Comparison of ENCODE assay signal across 17 cellular contexts in genomic region chr9:89315482-89315881, GRCh38. TPM values are rescaled to one million over a fixed set of nuclear protein-coding genes. Genes with fewer than 3 reads are reported as not detected.
DNase-seq lines count a peak whose midpoint lies in the region; ATAC-seq and TF ChIP-seq lines count a peak whose summit lies in the region.
"Had no signal": no experiment of that assay in that cellular context is flagged by ENCODE, and none has a peak within 500 bp of the region (broad histone marks: within the 10 kb centered on the region; RNA-seq: fewer than 3 reads in every experiment).

No MANE protein-coding gene starts in this region.

- H3K27me3 ChIP-seq in KMS-11 (ENCODE audit: insufficient read depth, low read depth) (no peaks in the 10 kb centered on the region), psoas muscle (ENCODE audit: insufficient read depth in 3 of 3, low read length in 2 of 3) (no peaks in the 10 kb centered on the region)
- H3K27me3 ChIP-seq: adrenal gland, upper lobe of right lung had no signal

- H3K4me1 ChIP-seq in KMS-11 (ENCODE audit: low read depth, poor library complexity, severe bottlenecking) (peaks cover 62% of the 10 kb centered on the region), psoas muscle (peaks cover 31% of the 10 kb centered on the region)

- TF ChIP-seq CTCF in KMS-11 (conservative IDR thresholded peaks at IDR 0.05; ENCODE audit: low read depth, low read length) (no peak), neural crest cell (conservative IDR thresholded peaks at IDR 0.05) (no peak), psoas muscle (IDR thresholded peaks at IDR 0.05) (no peak)

- H3K27ac ChIP-seq in KMS-11 (peak overlapping the region; percentile 59; the same call in 1 of the 2 replicates), psoas muscle (no peak overlapping the region)
- H3K27ac ChIP-seq: adrenal gland, upper lobe of right lung had no signal

- H3K36me3 Mint-ChIP-seq in activated CD8-positive, alpha-beta memory T cell treated with anti-CD3 and anti-CD28 coated beads, Interleukin-2, amount 10 ng/mL, durations not matched to agents 7 days and 5 days, result peaks cover 70% of the 10 kb centered on the region
- peaks cover 82% of the 10 kb centered on the region for H3K36me3 Mint-ChIP-seq in activated CD8-positive, alpha-beta T cell treated with anti-CD3 and anti-CD28 coated beads, Interleukin-2, amount 10 ng/mL, durations not matched to agents 7 days and 5 days (ENCODE audit: low read depth)
- H3K36me3 Mint-ChIP-seq in neural crest cell (ENCODE audit: low read depth), result peaks cover 31% of the 10 kb centered on the region

- no peaks in the 10 kb centered on the region for H3K9me3 Mint-ChIP-seq in activated CD8-positive, alpha-beta memory T cell treated with anti-CD3 and anti-CD28 coated beads, Interleukin-2, amount 10 ng/mL, durations not matched to agents 7 days and 5 days (ENCODE audit: low read depth)
- no peaks in the 10 kb centered on the region for H3K9me3 Mint-ChIP-seq in activated CD8-positive, alpha-beta T cell treated with anti-CD3 and anti-CD28 coated beads, Interleukin-2, amount 10 ng/mL, durations not matched to agents 7 days and 5 days (ENCODE audit: insufficient read depth)
- H3K9me3 Mint-ChIP-seq in neural crest cell, result no peaks in the 10 kb centered on the region
- H3K9me3 Mint-ChIP-seq: stimulated activated naive CD8-positive, alpha-beta T cell treated with anti-CD3 and anti-CD28 coated beads, Interleukin-15, Interleukin-2, amounts not matched to agents 100 ng/mL and 50 ng/mL, for 24 hours had no signal

- H3K4me3 Mint-ChIP-seq in activated CD8-positive, alpha-beta memory T cell treated with anti-CD3 and anti-CD28 coated beads, Interleukin-2, amount 10 ng/mL, durations not matched to agents 7 days and 5 days, result no peak overlapping the region
- H3K4me3 Mint-ChIP-seq in activated CD8-positive, alpha-beta T cell treated with anti-CD3 and anti-CD28 coated beads, Interleukin-2, amount 10 ng/mL, durations not matched to agents 7 days and 5 days, result no peak overlapping the region
- peak overlapping the region; percentile 57 for H3K4me3 Mint-ChIP-seq in neural crest cell

- H4K20me1 ChIP-seq in KMS-11 (ENCODE audit: insufficient read depth), result peaks cover 33% of the 10 kb centered on the region

- H3K4me1 Mint-ChIP-seq in activated CD8-positive, alpha-beta memory T cell treated with anti-CD3 and anti-CD28 coated beads, Interleukin-2, amount 10 ng/mL, durations not matched to agents 7 days and 5 days, result peaks cover 59% of the 10 kb centered on the region
- H3K4me1 Mint-ChIP-seq in activated CD8-positive, alpha-beta T cell treated with anti-CD3 and anti-CD28 coated beads, Interleukin-2, amount 10 ng/mL, durations not matched to agents 7 days and 5 days (ENCODE audit: low read depth), result peaks cover 68% of the 10 kb centered on the region
- peaks cover 70% of the 10 kb centered on the region for H3K4me1 Mint-ChIP-seq in neural crest cell

- H3K27me3 Mint-ChIP-seq in activated CD8-positive, alpha-beta memory T cell treated with anti-CD3 and anti-CD28 coated beads, Interleukin-2, amount 10 ng/mL, durations not matched to agents 7 days and 5 days, result no peaks in the 10 kb centered on the region
- H3K27me3 Mint-ChIP-seq in activated CD8-positive, alpha-beta T cell treated with anti-CD3 and anti-CD28 coated beads, Interleukin-2, amount 10 ng/mL, durations not matched to agents 7 days and 5 days (ENCODE audit: low read depth), result no peaks in the 10 kb centered on the region
- peaks cover 12% of the 10 kb centered on the region for H3K27me3 Mint-ChIP-seq in neural crest cell (ENCODE audit: low read depth)
- H3K27me3 Mint-ChIP-seq: stimulated activated naive CD8-positive, alpha-beta T cell treated with anti-CD3 and anti-CD28 coated beads, Interleukin-15, Interleukin-2, amounts not matched to agents 100 ng/mL and 50 ng/mL, for 24 hours had no signal

- H3K27ac Mint-ChIP-seq in activated CD8-positive, alpha-beta memory T cell treated with anti-CD3 and anti-CD28 coated beads, Interleukin-2, amount 10 ng/mL, durations not matched to agents 7 days and 5 days, result peak overlapping the region; percentile 90
- H3K27ac Mint-ChIP-seq in activated CD8-positive, alpha-beta T cell treated with anti-CD3 and anti-CD28 coated beads, Interleukin-2, amount 10 ng/mL, durations not matched to agents 7 days and 5 days, result peak overlapping the region; percentile 72
- H3K27ac Mint-ChIP-seq in neural crest cell (ENCODE audit: unreplicated experiment), result no peak overlapping the region

- peaks cover 21% of the 10 kb centered on the region; the same call in 1 of the 2 replicates for H3K36me3 ChIP-seq in KMS-11 (ENCODE audit: insufficient read depth)
- peaks cover 0 to 26% of the 10 kb centered on the region in 2 donors for H3K36me3 ChIP-seq in psoas muscle (ENCODE audit: insufficient read depth in 1 of 2, low read depth in 1 of 2)

- peaks cover 85% of the 10 kb centered on the region for H3K79me2 ChIP-seq in KMS-11 (ENCODE audit: insufficient read depth, low read depth)

- DNase-seq in activated CD8-positive, alpha-beta memory T cell treated with anti-CD3 and anti-CD28 coated beads, Interleukin-2, amount 10 ng/mL, durations not matched to agents 7 days and 5 days, result no peak
- DNase-seq in activated CD8-positive, alpha-beta memory T cell treated with anti-CD3 and anti-CD28 coated beads, Interleukin-2, amount 50 U/mL, for 4 hours, result no peak
- DNase-seq in activated CD8-positive, alpha-beta T cell treated with anti-CD3 and anti-CD28 coated beads, Interleukin-2, amount 10 ng/mL, durations not matched to agents 7 days and 5 days, result no peak
- no peak for DNase-seq in neural crest cell (ENCODE audit: low read depth, low spot score)
- DNase-seq in psoas muscle, result no peak
- DNase-seq: activated CD4-positive, alpha-beta T cell treated with anti-CD3 and anti-CD28 coated beads, Interleukin-2, amount 50 U/mL, for 1 hour; adrenal gland; caudate nucleus; left ventricle myocardium superior; NCI-H1105; NCI-H526; upper lobe of right lung had no signal

- H3K9ac ChIP-seq in KMS-11, result no peak overlapping the region

- POLR2A ChIA-PET in activated CD8-positive, alpha-beta T cell treated with anti-CD3 and anti-CD28 coated beads, Interleukin-2, amount 10 ng/mL, durations not matched to agents 7 days and 5 days (lab: Charles Lee), result no interaction called here

- H2AFZ ChIP-seq in KMS-11 (ENCODE audit: low read depth), result no peak overlapping the region

- H3K4me2 ChIP-seq in KMS-11, result peak overlapping the region; percentile 91; the same call in 1 of the 2 replicates

- H3K4me3 ChIP-seq in KMS-11 (IDR thresholded peaks at IDR 0.05; ENCODE audit: insufficient read depth, low read depth, low read length), result no peak overlapping the region
- H3K4me3 ChIP-seq in psoas muscle, result no peak overlapping the region
- H3K4me3 ChIP-seq: adrenal gland, upper lobe of right lung had no signal

- no peak for ATAC-seq in activated CD8-positive, alpha-beta memory T cell treated with anti-CD3 and anti-CD28 coated beads, Interleukin-2, amount 10 ng/mL, durations not matched to agents 7 days and 5 days
- no peak for ATAC-seq in activated CD8-positive, alpha-beta T cell treated with anti-CD3 and anti-CD28 coated beads, Interleukin-2, amount 10 ng/mL, durations not matched to agents 7 days and 5 days
- ATAC-seq in psoas muscle, result no peak
- ATAC-seq in HG02973 (IDR thresholded peaks at IDR 0.05; ENCODE audit: unreplicated experiment), result no peak
- no peak for ATAC-seq in HG03469 (IDR thresholded peaks at IDR 0.05; ENCODE audit: unreplicated experiment)
- ATAC-seq: esophagus mucosa, left ventricle myocardium superior, upper lobe of right lung had no signal

- no peaks in the 10 kb centered on the region for H3K9me3 ChIP-seq in psoas muscle
- H3K9me3 ChIP-seq: adrenal gland, upper lobe of right lung had no signal

- intact Hi-C loops in psoas muscle (cut with DNase I), result no loop called here

- CTCF ChIA-PET in activated CD8-positive, alpha-beta memory T cell treated with anti-CD3 and anti-CD28 coated beads, Interleukin-2, amount 10 ng/mL, durations not matched to agents 7 days and 5 days (lab: Charles Lee), result no interaction called here
- CTCF ChIA-PET in activated CD8-positive, alpha-beta T cell treated with anti-CD3 and anti-CD28 coated beads, Interleukin-2, amount 10 ng/mL, durations not matched to agents 7 days and 5 days (lab: Charles Lee), result no interaction called here

RNA-seq across cellular contexts. Expression of gene SECISBP2, which starts 2.8 kb away (rescaled TPM):
- total RNA-seq in activated CD8-positive, alpha-beta memory T cell treated with anti-CD3 and anti-CD28 coated beads, Interleukin-2, amount 10 ng/mL, durations not matched to agents 7 days and 5 days, result 10 to 100 TPM; 36.1 to 40.2 TPM
- 10 to 100 TPM; 35.8 to 37.5 TPM for total RNA-seq in activated CD8-positive, alpha-beta T cell treated with anti-CD3 and anti-CD28 coated beads, Interleukin-2, amount 10 ng/mL, durations not matched to agents 7 days and 5 days
- 56.7 and 62.6 TPM in 2 replicates for total RNA-seq in neural crest cell
- 10 to 100 TPM; 26.2 to 49.0 (median 38.6) TPM for total RNA-seq in psoas muscle
- polyA plus RNA-seq in psoas muscle, result 10 to 100 TPM; 31.9 to 80.8 (median 45.4) TPM

RNA-seq across cellular contexts. Expression of gene CKS2, which starts 4.5 kb away (rescaled TPM):
- total RNA-seq in activated CD8-positive, alpha-beta memory T cell treated with anti-CD3 and anti-CD28 coated beads, Interleukin-2, amount 10 ng/mL, durations not matched to agents 7 days and 5 days, result 100 to 1,000 TPM; 200 to 225 TPM
- total RNA-seq in activated CD8-positive, alpha-beta T cell treated with anti-CD3 and anti-CD28 coated beads, Interleukin-2, amount 10 ng/mL, durations not matched to agents 7 days and 5 days, result 100 to 1,000 TPM; 204 TPM
- total RNA-seq in neural crest cell (174 and 184 TPM in 2 replicates), psoas muscle (10 to 100 TPM in 2 of 4 donors, 1 to 10 TPM in 2; 3.6 to 14.4 (median 10.6) TPM)
- 100 to 1,000 TPM in 1 of 3 donors, 10 to 100 TPM in 2; 25.6 to 170 (median 68.3) TPM for polyA plus RNA-seq in psoas muscle

Comparison
In these comparisons a context has a peak if more than half of its experiments do, and no peak if none do; other contexts are left out.
1. RNA of gene CKS2, which starts 4.5 kb away (total RNA-seq): 200 to 225 TPM in activated CD8-positive, alpha-beta memory T cell treated with anti-CD3 and anti-CD28 coated beads, Interleukin-2, amount 10 ng/mL, durations not matched to agents 7 days and 5 days, 204 TPM in activated CD8-positive, alpha-beta T cell treated with anti-CD3 and anti-CD28 coated beads, Interleukin-2, amount 10 ng/mL, durations not matched to agents 7 days and 5 days and 174 to 184 TPM in neural crest cell; 3.6 to 14.4 TPM in psoas muscle; every median in the first group is over 10 times any median in the second.